Comparison of ENCODE assay signal across 1 cellular context in the genomic region with DNA sequence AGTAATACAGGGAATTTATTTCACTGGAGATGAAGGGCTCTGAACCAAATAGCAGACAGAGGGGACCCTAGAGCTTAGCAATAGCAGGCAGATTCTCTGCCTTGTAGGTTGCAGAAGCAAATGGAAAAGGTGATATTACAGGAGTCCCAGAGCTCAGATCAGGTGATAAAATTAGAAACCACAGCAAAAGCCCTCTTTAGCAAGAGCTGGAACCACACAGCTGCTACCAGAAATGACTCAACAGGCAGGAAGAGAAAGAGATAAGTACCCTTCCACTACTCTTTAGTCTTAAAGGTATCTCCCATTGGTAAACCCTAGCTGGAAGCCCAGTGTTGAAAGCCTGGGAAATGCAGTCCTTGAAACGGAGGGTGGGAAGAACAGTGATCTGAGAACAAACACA.
TF ChIP-seq lines count a peak whose summit lies in the region.

No MANE protein-coding gene starts in this region.

TF ChIP-seq in GM12878, 131 proteins besides CTCF, POLR2A, EP300 and RAD21 (continued from another document):
- TF ChIP-seq, protein P1, sequence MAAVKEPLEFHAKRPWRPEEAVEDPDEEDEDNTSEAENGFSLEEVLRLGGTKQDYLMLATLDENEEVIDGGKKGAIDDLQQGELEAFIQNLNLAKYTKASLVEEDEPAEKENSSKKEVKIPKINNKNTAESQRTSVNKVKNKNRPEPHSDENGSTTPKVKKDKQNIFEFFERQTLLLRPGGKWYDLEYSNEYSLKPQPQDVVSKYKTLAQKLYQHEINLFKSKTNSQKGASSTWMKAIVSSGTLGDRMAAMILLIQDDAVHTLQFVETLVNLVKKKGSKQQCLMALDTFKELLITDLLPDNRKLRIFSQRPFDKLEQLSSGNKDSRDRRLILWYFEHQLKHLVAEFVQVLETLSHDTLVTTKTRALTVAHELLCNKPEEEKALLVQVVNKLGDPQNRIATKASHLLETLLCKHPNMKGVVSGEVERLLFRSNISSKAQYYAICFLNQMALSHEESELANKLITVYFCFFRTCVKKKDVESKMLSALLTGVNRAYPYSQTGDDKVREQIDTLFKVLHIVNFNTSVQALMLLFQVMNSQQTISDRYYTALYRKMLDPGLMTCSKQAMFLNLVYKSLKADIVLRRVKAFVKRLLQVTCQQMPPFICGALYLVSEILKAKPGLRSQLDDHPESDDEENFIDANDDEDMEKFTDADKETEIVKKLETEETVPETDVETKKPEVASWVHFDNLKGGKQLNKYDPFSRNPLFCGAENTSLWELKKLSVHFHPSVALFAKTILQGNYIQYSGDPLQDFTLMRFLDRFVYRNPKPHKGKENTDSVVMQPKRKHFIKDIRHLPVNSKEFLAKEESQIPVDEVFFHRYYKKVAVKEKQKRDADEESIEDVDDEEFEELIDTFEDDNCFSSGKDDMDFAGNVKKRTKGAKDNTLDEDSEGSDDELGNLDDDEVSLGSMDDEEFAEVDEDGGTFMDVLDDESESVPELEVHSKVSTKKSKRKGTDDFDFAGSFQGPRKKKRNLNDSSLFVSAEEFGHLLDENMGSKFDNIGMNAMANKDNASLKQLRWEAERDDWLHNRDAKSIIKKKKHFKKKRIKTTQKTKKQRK (IDR thresholded peaks at IDR 0.05; ENCODE audit: low read depth, low read length) = no peak
- TF ChIP-seq, protein P2, sequence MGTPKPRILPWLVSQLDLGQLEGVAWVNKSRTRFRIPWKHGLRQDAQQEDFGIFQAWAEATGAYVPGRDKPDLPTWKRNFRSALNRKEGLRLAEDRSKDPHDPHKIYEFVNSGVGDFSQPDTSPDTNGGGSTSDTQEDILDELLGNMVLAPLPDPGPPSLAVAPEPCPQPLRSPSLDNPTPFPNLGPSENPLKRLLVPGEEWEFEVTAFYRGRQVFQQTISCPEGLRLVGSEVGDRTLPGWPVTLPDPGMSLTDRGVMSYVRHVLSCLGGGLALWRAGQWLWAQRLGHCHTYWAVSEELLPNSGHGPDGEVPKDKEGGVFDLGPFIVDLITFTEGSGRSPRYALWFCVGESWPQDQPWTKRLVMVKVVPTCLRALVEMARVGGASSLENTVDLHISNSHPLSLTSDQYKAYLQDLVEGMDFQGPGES (IDR thresholded peaks at IDR 0.05) = no peak
- TF ChIP-seq RCOR1 (conservative IDR thresholded peaks at IDR 0.05; ENCODE audit: low read depth, low read length) (no peak), HCFC1 (IDR thresholded peaks at IDR 0.05; ENCODE audit: low read length) (no peak), HDGF (IDR thresholded peaks at IDR 0.05) (no peak), EGR1 (IDR thresholded peaks at IDR 0.05; ENCODE audit: borderline replicate concordance in 1 of 2, low read depth in 2 of 2, low read length in 2 of 2) (no peak), ZNF384 (IDR thresholded peaks at IDR 0.05; ENCODE audit: borderline replicate concordance, low read depth, low read length) (no peak), NR2F1 (conservative IDR thresholded peaks at IDR 0.05) (no peak), MXI1 (IDR thresholded peaks at IDR 0.05; ENCODE audit: low read depth, low read length) (no peak), SP1 (IDR thresholded peaks at IDR 0.05; ENCODE audit: low read depth, low read length) (no peak), GATAD2B (conservative IDR thresholded peaks at IDR 0.05; ENCODE audit: low read depth) (no peak), MEF2A (IDR thresholded peaks at IDR 0.05; ENCODE audit: insufficient read depth, low read depth, low read length) (peak; percentile 82), CBFB (IDR thresholded peaks at IDR 0.05; ENCODE audit: low read depth) (peak; percentile 68; the same call in 1 of the 2 replicates), RAD51 (IDR thresholded peaks at IDR 0.05) (no peak), EZH2 (IDR thresholded peaks at IDR 0.05; ENCODE audit: borderline replicate concordance, control insufficient read depth, low read depth, low read length) (no peak), BCL11A (IDR thresholded peaks at IDR 0.05; ENCODE audit: low read depth, low read length) (peak; percentile 72; the same call in 1 of the 2 replicates), CHD4 (IDR thresholded peaks at IDR 0.05) (no peak), FOXM1 (IDR thresholded peaks at IDR 0.05; ENCODE audit: low read depth, low read length) (0 out of 2 replicates have a peak, but pooled peaks have one; percentile 57), YY1 (IDR thresholded peaks at IDR 0.05; ENCODE audit: low read depth, low read length) (0 out of 2 replicates have a peak, but pooled peaks have one; percentile 16), CBX5 (IDR thresholded peaks at IDR 0.05; ENCODE audit: low read depth) (no peak), EED (IDR thresholded peaks at IDR 0.05; ENCODE audit: low read depth) (peak; percentile 84)
- TF ChIP-seq, protein P3, sequence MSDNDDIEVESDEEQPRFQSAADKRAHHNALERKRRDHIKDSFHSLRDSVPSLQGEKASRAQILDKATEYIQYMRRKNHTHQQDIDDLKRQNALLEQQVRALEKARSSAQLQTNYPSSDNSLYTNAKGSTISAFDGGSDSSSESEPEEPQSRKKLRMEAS (IDR thresholded peaks at IDR 0.05; ENCODE audit: low read depth, low read length) = no peak
- TF ChIP-seq, protein P4, sequence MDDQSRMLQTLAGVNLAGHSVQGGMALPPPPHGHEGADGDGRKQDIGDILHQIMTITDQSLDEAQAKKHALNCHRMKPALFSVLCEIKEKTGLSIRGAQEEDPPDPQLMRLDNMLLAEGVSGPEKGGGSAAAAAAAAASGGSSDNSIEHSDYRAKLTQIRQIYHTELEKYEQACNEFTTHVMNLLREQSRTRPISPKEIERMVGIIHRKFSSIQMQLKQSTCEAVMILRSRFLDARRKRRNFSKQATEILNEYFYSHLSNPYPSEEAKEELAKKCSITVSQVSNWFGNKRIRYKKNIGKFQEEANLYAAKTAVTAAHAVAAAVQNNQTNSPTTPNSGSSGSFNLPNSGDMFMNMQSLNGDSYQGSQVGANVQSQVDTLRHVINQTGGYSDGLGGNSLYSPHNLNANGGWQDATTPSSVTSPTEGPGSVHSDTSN (IDR thresholded peaks at IDR 0.05; ENCODE audit: insufficient replicate concordance, low read depth, low read length) = no peak
- TF ChIP-seq, protein P5, sequence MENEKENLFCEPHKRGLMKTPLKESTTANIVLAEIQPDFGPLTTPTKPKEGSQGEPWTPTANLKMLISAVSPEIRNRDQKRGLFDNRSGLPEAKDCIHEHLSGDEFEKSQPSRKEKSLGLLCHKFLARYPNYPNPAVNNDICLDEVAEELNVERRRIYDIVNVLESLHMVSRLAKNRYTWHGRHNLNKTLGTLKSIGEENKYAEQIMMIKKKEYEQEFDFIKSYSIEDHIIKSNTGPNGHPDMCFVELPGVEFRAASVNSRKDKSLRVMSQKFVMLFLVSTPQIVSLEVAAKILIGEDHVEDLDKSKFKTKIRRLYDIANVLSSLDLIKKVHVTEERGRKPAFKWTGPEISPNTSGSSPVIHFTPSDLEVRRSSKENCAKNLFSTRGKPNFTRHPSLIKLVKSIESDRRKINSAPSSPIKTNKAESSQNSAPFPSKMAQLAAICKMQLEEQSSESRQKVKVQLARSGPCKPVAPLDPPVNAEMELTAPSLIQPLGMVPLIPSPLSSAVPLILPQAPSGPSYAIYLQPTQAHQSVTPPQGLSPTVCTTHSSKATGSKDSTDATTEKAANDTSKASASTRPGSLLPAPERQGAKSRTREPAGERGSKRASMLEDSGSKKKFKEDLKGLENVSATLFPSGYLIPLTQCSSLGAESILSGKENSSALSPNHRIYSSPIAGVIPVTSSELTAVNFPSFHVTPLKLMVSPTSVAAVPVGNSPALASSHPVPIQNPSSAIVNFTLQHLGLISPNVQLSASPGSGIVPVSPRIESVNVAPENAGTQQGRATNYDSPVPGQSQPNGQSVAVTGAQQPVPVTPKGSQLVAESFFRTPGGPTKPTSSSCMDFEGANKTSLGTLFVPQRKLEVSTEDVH (IDR thresholded peaks at IDR 0.05; ENCODE audit: low read depth, partially characterized antibody) = no peak
- TF ChIP-seq, protein P6, sequence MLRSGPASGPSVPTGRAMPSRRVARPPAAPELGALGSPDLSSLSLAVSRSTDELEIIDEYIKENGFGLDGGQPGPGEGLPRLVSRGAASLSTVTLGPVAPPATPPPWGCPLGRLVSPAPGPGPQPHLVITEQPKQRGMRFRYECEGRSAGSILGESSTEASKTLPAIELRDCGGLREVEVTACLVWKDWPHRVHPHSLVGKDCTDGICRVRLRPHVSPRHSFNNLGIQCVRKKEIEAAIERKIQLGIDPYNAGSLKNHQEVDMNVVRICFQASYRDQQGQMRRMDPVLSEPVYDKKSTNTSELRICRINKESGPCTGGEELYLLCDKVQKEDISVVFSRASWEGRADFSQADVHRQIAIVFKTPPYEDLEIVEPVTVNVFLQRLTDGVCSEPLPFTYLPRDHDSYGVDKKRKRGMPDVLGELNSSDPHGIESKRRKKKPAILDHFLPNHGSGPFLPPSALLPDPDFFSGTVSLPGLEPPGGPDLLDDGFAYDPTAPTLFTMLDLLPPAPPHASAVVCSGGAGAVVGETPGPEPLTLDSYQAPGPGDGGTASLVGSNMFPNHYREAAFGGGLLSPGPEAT (IDR thresholded peaks at IDR 0.05; ENCODE audit: low read depth) = no peak
- TF ChIP-seq, protein P7, sequence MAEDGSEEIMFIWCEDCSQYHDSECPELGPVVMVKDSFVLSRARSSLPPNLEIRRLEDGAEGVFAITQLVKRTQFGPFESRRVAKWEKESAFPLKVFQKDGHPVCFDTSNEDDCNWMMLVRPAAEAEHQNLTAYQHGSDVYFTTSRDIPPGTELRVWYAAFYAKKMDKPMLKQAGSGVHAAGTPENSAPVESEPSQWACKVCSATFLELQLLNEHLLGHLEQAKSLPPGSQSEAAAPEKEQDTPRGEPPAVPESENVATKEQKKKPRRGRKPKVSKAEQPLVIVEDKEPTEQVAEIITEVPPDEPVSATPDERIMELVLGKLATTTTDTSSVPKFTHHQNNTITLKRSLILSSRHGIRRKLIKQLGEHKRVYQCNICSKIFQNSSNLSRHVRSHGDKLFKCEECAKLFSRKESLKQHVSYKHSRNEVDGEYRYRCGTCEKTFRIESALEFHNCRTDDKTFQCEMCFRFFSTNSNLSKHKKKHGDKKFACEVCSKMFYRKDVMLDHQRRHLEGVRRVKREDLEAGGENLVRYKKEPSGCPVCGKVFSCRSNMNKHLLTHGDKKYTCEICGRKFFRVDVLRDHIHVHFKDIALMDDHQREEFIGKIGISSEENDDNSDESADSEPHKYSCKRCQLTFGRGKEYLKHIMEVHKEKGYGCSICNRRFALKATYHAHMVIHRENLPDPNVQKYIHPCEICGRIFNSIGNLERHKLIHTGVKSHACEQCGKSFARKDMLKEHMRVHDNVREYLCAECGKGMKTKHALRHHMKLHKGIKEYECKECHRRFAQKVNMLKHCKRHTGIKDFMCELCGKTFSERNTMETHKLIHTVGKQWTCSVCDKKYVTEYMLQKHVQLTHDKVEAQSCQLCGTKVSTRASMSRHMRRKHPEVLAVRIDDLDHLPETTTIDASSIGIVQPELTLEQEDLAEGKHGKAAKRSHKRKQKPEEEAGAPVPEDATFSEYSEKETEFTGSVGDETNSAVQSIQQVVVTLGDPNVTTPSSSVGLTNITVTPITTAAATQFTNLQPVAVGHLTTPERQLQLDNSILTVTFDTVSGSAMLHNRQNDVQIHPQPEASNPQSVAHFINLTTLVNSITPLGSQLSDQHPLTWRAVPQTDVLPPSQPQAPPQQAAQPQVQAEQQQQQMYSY (CRISPR knock-in tag; IDR thresholded peaks at IDR 0.05) = no peak
- TF ChIP-seq, protein P8, sequence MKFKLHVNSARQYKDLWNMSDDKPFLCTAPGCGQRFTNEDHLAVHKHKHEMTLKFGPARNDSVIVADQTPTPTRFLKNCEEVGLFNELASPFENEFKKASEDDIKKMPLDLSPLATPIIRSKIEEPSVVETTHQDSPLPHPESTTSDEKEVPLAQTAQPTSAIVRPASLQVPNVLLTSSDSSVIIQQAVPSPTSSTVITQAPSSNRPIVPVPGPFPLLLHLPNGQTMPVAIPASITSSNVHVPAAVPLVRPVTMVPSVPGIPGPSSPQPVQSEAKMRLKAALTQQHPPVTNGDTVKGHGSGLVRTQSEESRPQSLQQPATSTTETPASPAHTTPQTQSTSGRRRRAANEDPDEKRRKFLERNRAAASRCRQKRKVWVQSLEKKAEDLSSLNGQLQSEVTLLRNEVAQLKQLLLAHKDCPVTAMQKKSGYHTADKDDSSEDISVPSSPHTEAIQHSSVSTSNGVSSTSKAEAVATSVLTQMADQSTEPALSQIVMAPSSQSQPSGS (IDR thresholded peaks at IDR 0.05; ENCODE audit: low read length) = peak; percentile 62
- TF ChIP-seq, protein P9, sequence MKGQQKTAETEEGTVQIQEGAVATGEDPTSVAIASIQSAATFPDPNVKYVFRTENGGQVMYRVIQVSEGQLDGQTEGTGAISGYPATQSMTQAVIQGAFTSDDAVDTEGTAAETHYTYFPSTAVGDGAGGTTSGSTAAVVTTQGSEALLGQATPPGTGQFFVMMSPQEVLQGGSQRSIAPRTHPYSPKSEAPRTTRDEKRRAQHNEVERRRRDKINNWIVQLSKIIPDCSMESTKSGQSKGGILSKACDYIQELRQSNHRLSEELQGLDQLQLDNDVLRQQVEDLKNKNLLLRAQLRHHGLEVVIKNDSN (IDR thresholded peaks at IDR 0.05; ENCODE audit: borderline replicate concordance, extremely low read length, insufficient read depth, low read depth, low read length) = no peak
- TF ChIP-seq, protein P10, sequence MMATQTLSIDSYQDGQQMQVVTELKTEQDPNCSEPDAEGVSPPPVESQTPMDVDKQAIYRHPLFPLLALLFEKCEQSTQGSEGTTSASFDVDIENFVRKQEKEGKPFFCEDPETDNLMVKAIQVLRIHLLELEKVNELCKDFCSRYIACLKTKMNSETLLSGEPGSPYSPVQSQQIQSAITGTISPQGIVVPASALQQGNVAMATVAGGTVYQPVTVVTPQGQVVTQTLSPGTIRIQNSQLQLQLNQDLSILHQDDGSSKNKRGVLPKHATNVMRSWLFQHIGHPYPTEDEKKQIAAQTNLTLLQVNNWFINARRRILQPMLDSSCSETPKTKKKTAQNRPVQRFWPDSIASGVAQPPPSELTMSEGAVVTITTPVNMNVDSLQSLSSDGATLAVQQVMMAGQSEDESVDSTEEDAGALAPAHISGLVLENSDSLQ (IDR thresholded peaks at IDR 0.05) = no peak
TF ChIP-seq in GM12878: peak in this region for 23.
